In the genomic region with DNA sequence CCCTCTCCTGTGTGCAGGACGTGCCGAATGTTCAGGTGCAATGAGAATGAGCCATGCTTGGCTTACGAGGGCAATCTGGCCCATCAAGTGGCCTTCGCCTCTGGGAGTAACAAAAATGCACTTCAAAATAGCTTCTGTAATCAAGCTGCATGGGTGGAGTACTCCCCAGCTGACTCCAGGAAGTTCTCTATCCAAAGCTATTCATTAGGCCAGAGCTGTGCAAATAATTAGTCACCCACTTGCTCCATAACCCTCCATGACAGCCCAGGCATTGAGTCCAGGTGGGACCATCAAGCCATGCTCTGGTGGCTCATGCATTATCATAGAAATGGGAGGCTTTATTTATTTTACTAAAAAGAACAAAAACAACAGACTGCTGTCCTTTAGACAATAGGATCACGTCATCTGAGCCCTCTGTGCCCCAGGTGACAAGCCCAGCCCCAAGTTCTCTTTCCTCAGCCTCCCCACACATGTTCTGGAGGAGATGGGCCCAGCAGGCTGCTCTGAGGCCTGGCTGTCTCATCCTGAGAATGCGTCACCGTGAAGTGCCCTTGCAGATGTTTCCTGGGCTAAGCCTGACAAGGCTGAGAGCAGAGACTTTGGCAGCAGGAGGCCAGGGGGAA, we compare ENCODE assay signal across 8 cellular contexts.
A peak's percentile ranks its signal among the peaks of the same experiment; 100 is the strongest.
DNase-seq lines count a peak whose midpoint lies in the region; ATAC-seq, FAIRE-seq and TF ChIP-seq lines count a peak whose summit lies in the region.

No MANE protein-coding gene starts in this region.

- H4K20me1 ChIP-seq in BLaER1, result no peaks in the 10 kb centered on the region

- H3K36me3 ChIP-seq in BLaER1 (no peaks in the 10 kb centered on the region), SJCRH30 (no peaks in the 10 kb centered on the region), bronchial epithelial cell (ENCODE audit: control insufficient read depth, insufficient read depth, low read length) (no peaks in the 10 kb centered on the region)

- no peaks in the 10 kb centered on the region for H3K9me3 ChIP-seq in BLaER1
- no peaks in the 10 kb centered on the region for H3K9me3 ChIP-seq in SJCRH30 (replicated peaks)

- ATAC-seq in GM19397 (IDR thresholded peaks at IDR 0.05; ENCODE audit: unreplicated experiment), result peak; percentile 79
- ATAC-seq in HG03520 (IDR thresholded peaks at IDR 0.05; ENCODE audit: unreplicated experiment), result peak; percentile 77

- no peak for TF ChIP-seq CTCF in bronchial epithelial cell (IDR thresholded peaks at IDR 0.05; ENCODE audit: insufficient read depth, low read length, severe bottlenecking)

- DNase-seq in SJCRH30 (peak; percentile 41 to 54), bronchial epithelial cell (ENCODE audit: low read depth) (peak; percentile 93), myocyte (ENCODE audit: low read depth) (peak; percentile 31), NCI-H82 treated with DMSO at 0.1 percent for 48 hours (lab: John Stamatoyannopoulos, UW; ENCODE audit: unreplicated experiment) (no peak), COLO829 (ENCODE audit: low spot score) (no peak)

- no peaks in the 10 kb centered on the region for H3K27me3 ChIP-seq in BLaER1
- no peaks in the 10 kb centered on the region for H3K27me3 ChIP-seq in SJCRH30
- H3K27me3 ChIP-seq in bronchial epithelial cell (ENCODE audit: control insufficient read depth, insufficient read depth, low read length), result no peaks in the 10 kb centered on the region

- H3K4me3 ChIP-seq in BLaER1 (no peak overlapping the region), SJCRH30 (no peak overlapping the region), bronchial epithelial cell (ENCODE audit: low read depth, low read length) (no peak overlapping the region)

- H3K4me1 ChIP-seq in BLaER1 (peaks cover 39% of the 10 kb centered on the region), SJCRH30 (peaks cover 6% of the 10 kb centered on the region)

- peak overlapping the region; percentile 74 for H3K4me2 ChIP-seq in BLaER1

- FAIRE-seq in bronchial epithelial cell (lab: Jason Lieb, UNC), result peak; percentile 99

- H3K27ac ChIP-seq in BLaER1, result peak overlapping the region; percentile 71
- no peak overlapping the region; the same call in 1 of the 2 replicates for H3K27ac ChIP-seq in SJCRH30

- no peak overlapping the region; the same call in 1 of the 2 replicates for H3K9ac ChIP-seq in BLaER1

Comparison
In these comparisons a context has a peak if more than half of its experiments do, and no peak if none do; other contexts are left out.
1. DNase-seq: peak in SJCRH30 (2 of 2), bronchial epithelial cell (single experiment) and myocyte (single experiment); none in NCI-H82 treated with DMSO at 0.1 percent for 48 hours (single experiment) and COLO829 (single experiment).